ENCODE assay signal across 12 cellular contexts in the genomic region with DNA sequence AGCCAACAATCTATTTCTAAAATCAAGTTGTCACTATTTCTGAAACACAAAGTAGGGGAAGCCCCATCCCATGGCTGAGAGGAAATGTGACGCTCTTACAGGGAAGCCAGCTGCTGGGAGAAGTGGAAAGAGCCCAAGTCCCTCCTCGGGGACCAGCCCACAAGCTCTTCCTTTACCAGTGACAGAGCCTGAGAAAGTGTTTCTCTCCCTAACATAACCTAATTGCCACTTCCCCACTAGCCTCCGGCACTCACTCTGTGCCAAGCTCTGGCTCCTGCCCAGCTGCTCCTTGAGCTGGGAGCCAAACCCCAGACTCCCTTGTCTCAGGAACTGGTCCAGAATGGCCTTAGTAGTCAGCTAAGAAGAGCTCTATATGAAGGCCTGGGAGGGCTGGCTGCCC. TPM values are rescaled to one million over a fixed set of nuclear protein-coding genes. Genes with fewer than 3 reads are reported as not detected.
DNase-seq lines count a peak whose midpoint lies in the region; ATAC-seq and TF ChIP-seq lines count a peak whose summit lies in the region.
"Had no signal": no experiment of that assay in that cellular context is flagged by ENCODE, and none has a peak within 500 bp of the region (broad histone marks: within the 10 kb centered on the region; RNA-seq: fewer than 3 reads in every experiment).

No MANE protein-coding gene starts in this region.

- H3K27ac ChIP-seq in CD8-positive, alpha-beta T cell (ENCODE audit: low read depth, low read length) = no peak overlapping the region

- no peak overlapping the region for H3K4me3 ChIP-seq in epithelial cell of esophagus (ENCODE audit: low read length)
- H3K4me3 ChIP-seq in CD8-positive, alpha-beta T cell (ENCODE audit: low read depth, low read length) = no peak overlapping the region

- H3K36me3 Mint-ChIP-seq in nephron progenitor cell (ENCODE audit: low read depth) = no peaks in the 10 kb centered on the region
- H3K36me3 Mint-ChIP-seq in activated CD4-positive, alpha-beta T cell treated with anti-CD3 and anti-CD28 coated beads for 36 hours (ENCODE audit: low read depth) = no peaks in the 10 kb centered on the region
- H3K36me3 Mint-ChIP-seq in CD8-positive, alpha-beta T cell = no peaks in the 10 kb centered on the region

- no peak for ATAC-seq in activated CD4-positive, alpha-beta T cell treated with anti-CD3 and anti-CD28 coated beads for 36 hours
- ATAC-seq in CD8-positive, alpha-beta T cell = no peak

- no peaks in the 10 kb centered on the region for H3K36me3 ChIP-seq in CD8-positive, alpha-beta T cell (ENCODE audit: insufficient read depth, low read length)

- H3K9me3 Mint-ChIP-seq in nephron progenitor cell = no peaks in the 10 kb centered on the region
- no peaks in the 10 kb centered on the region for H3K9me3 Mint-ChIP-seq in activated CD4-positive, alpha-beta T cell treated with anti-CD3 and anti-CD28 coated beads for 36 hours (ENCODE audit: low read depth)
- H3K9me3 Mint-ChIP-seq in CD8-positive, alpha-beta T cell = no peaks in the 10 kb centered on the region

- peaks cover 10% of the 10 kb centered on the region for H3K27me3 Mint-ChIP-seq in nephron progenitor cell (ENCODE audit: low read depth, poor library complexity)
- H3K27me3 Mint-ChIP-seq in activated CD4-positive, alpha-beta T cell treated with anti-CD3 and anti-CD28 coated beads for 36 hours = peaks cover 6% of the 10 kb centered on the region
- H3K27me3 Mint-ChIP-seq in CD8-positive, alpha-beta T cell (ENCODE audit: low read depth) = peaks cover 10% of the 10 kb centered on the region

- POLR2A ChIA-PET in activated CD4-positive, alpha-beta T cell treated with anti-CD3 and anti-CD28 coated beads for 36 hours (lab: Charles Lee) = interaction anchor here (0.6 kb wide), 1 partner anchor 674 kb away, joined by 3 read pairs; no protein-coding TSS in a partner anchor
- POLR2A ChIA-PET in CD8-positive, alpha-beta T cell (lab: Charles Lee) = no interaction called here

- H3K27ac Mint-ChIP-seq in nephron progenitor cell = peak overlapping the region; percentile 62
- no peak overlapping the region for H3K27ac Mint-ChIP-seq in activated CD4-positive, alpha-beta T cell treated with anti-CD3 and anti-CD28 coated beads for 36 hours
- H3K27ac Mint-ChIP-seq in CD8-positive, alpha-beta T cell = no peak overlapping the region
- H3K27ac Mint-ChIP-seq: progenitor cell of endocrine pancreas had no signal

- H3K4me3 Mint-ChIP-seq in nephron progenitor cell = no peak overlapping the region
- H3K4me3 Mint-ChIP-seq in activated CD4-positive, alpha-beta T cell treated with anti-CD3 and anti-CD28 coated beads for 36 hours = no peak overlapping the region
- H3K4me3 Mint-ChIP-seq in CD8-positive, alpha-beta T cell = no peak overlapping the region

- intact Hi-C loops in activated CD4-positive, alpha-beta T cell treated with anti-CD3 and anti-CD28 coated beads for 36 hours (cut with DNase I, micrococcal nuclease) = no loop called here
- intact Hi-C loops in CD8-positive, alpha-beta T cell (cut with DNase I, micrococcal nuclease) = no loop called here

- DNase-seq in AG08395 (ENCODE audit: low spot score) = peak; percentile 26
- DNase-seq in NCI-H2029 treated with DMSO at 0.1 percent for 48 hours (lab: John Stamatoyannopoulos, UW) = peak; percentile 77
- peak; percentile 48 for DNase-seq in epithelial cell of esophagus (ENCODE audit: low read depth)
- no peak for DNase-seq in nephron progenitor cell
- no peak for DNase-seq in activated CD4-positive, alpha-beta T cell treated with anti-CD3 and anti-CD28 coated beads for 36 hours
- DNase-seq in stimulated activated CD4-positive, alpha-beta T cell treated with anti-CD3 and anti-CD28 coated beads, Interleukin-15, amount 100 ng/mL, for 24 hours = no peak
- DNase-seq in CD8-positive, alpha-beta T cell = no peak
- DNase-seq in NCI-H2107 treated with DMSO at 0.1 percent for 48 hours (lab: John Stamatoyannopoulos, UW; ENCODE audit: unreplicated experiment) = no peak
- DNase-seq: activated CD8-positive, alpha-beta memory T cell treated with anti-CD3 and anti-CD28 coated beads, Interleukin-2, amount 50 U/mL, for 4 hours; NCI-H1048 had no signal

- no peaks in the 10 kb centered on the region for H3K9me3 ChIP-seq in CD8-positive, alpha-beta T cell (ENCODE audit: low read length)

- no peaks in the 10 kb centered on the region for H3K27me3 ChIP-seq in CD8-positive, alpha-beta T cell (ENCODE audit: insufficient read depth, low read length)

- no peak for TF ChIP-seq CTCF in epithelial cell of esophagus (IDR thresholded peaks at IDR 0.05; ENCODE audit: insufficient read depth, low read depth, low read length, missing control alignments)
- TF ChIP-seq CTCF in nephron progenitor cell (IDR thresholded peaks at IDR 0.05) = no peak
- TF ChIP-seq CTCF in CD8-positive, alpha-beta T cell (IDR thresholded peaks at IDR 0.05) = no peak

- no peaks in the 10 kb centered on the region for H3K4me1 ChIP-seq in CD8-positive, alpha-beta T cell (ENCODE audit: insufficient read depth, low read length)

- H3K4me1 Mint-ChIP-seq in nephron progenitor cell = peaks cover 24% of the 10 kb centered on the region
- H3K4me1 Mint-ChIP-seq in activated CD4-positive, alpha-beta T cell treated with anti-CD3 and anti-CD28 coated beads for 36 hours = no peaks in the 10 kb centered on the region
- H3K4me1 Mint-ChIP-seq in CD8-positive, alpha-beta T cell (ENCODE audit: low read depth) = no peaks in the 10 kb centered on the region

- CTCF ChIA-PET in activated CD4-positive, alpha-beta T cell treated with anti-CD3 and anti-CD28 coated beads for 36 hours (lab: Charles Lee) = interaction anchor here (0.5 to 0.6 kb wide), 2 partner anchors 57 to 794 kb away, joined by 3 read pairs; no protein-coding TSS in a partner anchor
- CTCF ChIA-PET in CD8-positive, alpha-beta T cell (lab: Charles Lee) = no interaction called here

RNA-seq across cellular contexts. Expression of a gene that starts 42.9 kb away (rescaled TPM):
- total RNA-seq in activated CD4-positive, alpha-beta T cell treated with anti-CD3 and anti-CD28 coated beads for 36 hours = not detected
- not detected for total RNA-seq in CD8-positive, alpha-beta T cell
- total RNA-seq: epithelial cell of proximal tubule, progenitor cell of endocrine pancreas had no signal

Comparison
In these comparisons a context has a peak if more than half of its experiments do, and no peak if none do; other contexts are left out.
1. DNase-seq: peak in AG08395 (single experiment), NCI-H2029 treated with DMSO at 0.1 percent for 48 hours (single experiment) and epithelial cell of esophagus (single experiment); none in nephron progenitor cell (single experiment), activated CD4-positive, alpha-beta T cell treated with anti-CD3 and anti-CD28 coated beads for 36 hours (single experiment), stimulated activated CD4-positive, alpha-beta T cell treated with anti-CD3 and anti-CD28 coated beads, Interleukin-15, amount 100 ng/mL, for 24 hours (single experiment), CD8-positive, alpha-beta T cell (0 of 7) and NCI-H2107 treated with DMSO at 0.1 percent for 48 hours (single experiment).